In genomic region chr12:108803428-108804105, GRCh38 we compare ENCODE assay signal across 8 cellular contexts. TPM values are rescaled to one million over a fixed set of nuclear protein-coding genes. Genes with fewer than 3 reads are reported as not detected.
DNase-seq lines count a peak whose midpoint lies in the region; ATAC-seq and TF ChIP-seq lines count a peak whose summit lies in the region.

No MANE protein-coding gene starts in this region.

- H3K27ac Mint-ChIP-seq in HFFc6 (peak overlapping the region; percentile 98), WTC11 (peak overlapping the region; percentile 97)

- H3K9me3 ChIP-seq in mammary epithelial cell (replicated peaks; ENCODE audit: insufficient read depth, low read length): no peaks in the 10 kb centered on the region
- no peaks in the 10 kb centered on the region for H3K9me3 ChIP-seq in spleen

- H3K9ac ChIP-seq in mammary epithelial cell (ENCODE audit: insufficient read depth, low read length): peak overlapping the region; percentile 52

- CTCF ChIA-PET in WTC11 (lab: Charles Lee): interaction anchor here (0.5 to 4.3 kb wide), 30 partner anchors 9 to 436 kb away, joined by 3 to 98 read pairs (median 4); no protein-coding TSS in a partner anchor
- CTCF ChIA-PET in mammary epithelial cell (lab: Charles Lee; ENCODE audit: low non-redundant PET): interaction anchor here (0.5 to 0.8 kb wide), 7 partner anchors 11 to 582 kb away, joined by 3 to 7 read pairs (median 4); no protein-coding TSS in a partner anchor

- H3K4me1 Mint-ChIP-seq in HFFc6 (ENCODE audit: low read depth) (peaks cover 87% of the 10 kb centered on the region), WTC11 (peaks cover 23% of the 10 kb centered on the region)

- dilution Hi-C loops in mammary epithelial cell (cut with HindIII; ENCODE audit: low sequenced_read_pairs): loop anchor here (10.0 kb wide), 1 partner anchor 291 kb away; the partner anchor contains the start of genes ALKBH2 and UNG

- no peak overlapping the region for H3K4me3 ChIP-seq in mammary epithelial cell (replicated peaks in 1 of 3; ENCODE audit: insufficient read depth in 1 of 3, low read depth in 2 of 3, low read length in 3 of 3)
- H3K4me3 ChIP-seq in spleen: no peak overlapping the region

- H3K4me1 ChIP-seq in mammary epithelial cell (ENCODE audit: insufficient read depth, low read length) (peaks cover 36% of the 10 kb centered on the region), spleen (peaks cover 10 to 47% (median 34%) of the 10 kb centered on the region in 6 donors)

- WGBS in mammary epithelial cell (ENCODE audit: low coverage, missing lambda C conversion rate): 2% methylated on average over 5 of the region's 5 CpGs
- 7 to 13% (median 9%) methylated on average over 5 of the region's 5 CpGs for WGBS in spleen, 5 donors

- H3K9me3 Mint-ChIP-seq in HFFc6 (no peaks in the 10 kb centered on the region), WTC11 (no peaks in the 10 kb centered on the region)

- no peak overlapping the region for H3K4me2 ChIP-seq in mammary epithelial cell (ENCODE audit: insufficient read depth, low read depth, low read length)

- in situ Hi-C loops in mammary epithelial cell (cut with MboI; ENCODE audit: low sequenced_read_pairs in 2 of 2): loop anchor here in 1 of 2 donors (5.0 to 25.0 kb wide), 4 partner anchors 141 to 289 kb away; partner anchors contain the start of genes ALKBH2, ISCU and SART3

- POLR2A ChIA-PET in WTC11 (lab: Charles Lee): interaction anchor here (1.4 kb wide), 1 partner anchor 137 kb away, joined by 3 read pairs; no protein-coding TSS in a partner anchor

- peaks cover 22% of the 10 kb centered on the region for H3K79me2 ChIP-seq in mammary epithelial cell (ENCODE audit: insufficient read depth, low read length)

- H3K27me3 ChIP-seq in mammary epithelial cell (ENCODE audit: insufficient read depth, low read length) (no peaks in the 10 kb centered on the region), spleen (replicated peaks in 1 of 7) (no peaks in the 10 kb centered on the region)

- H3K27ac ChIP-seq in mammary epithelial cell (ENCODE audit: insufficient read depth, low read depth, low read length) (peak overlapping the region; percentile 67), spleen (peak overlapping the region; percentile 48 to 79 (median 72))

- BruUV-seq in mammary epithelial cell (replicated peaks; lab: Mats Ljungman, UMichigan): no TSS peak

- DNase-seq in COLO668 (lab: John Stamatoyannopoulos, UW; ENCODE audit: unreplicated experiment) (peak; percentile 77), HFFc6 (peak; percentile 88), NCI-H2196 (lab: John Stamatoyannopoulos, UW; ENCODE audit: unreplicated experiment) (peak; percentile 85), WTC11 (ENCODE audit: low spot score) (peak; percentile 64), mammary epithelial cell (peak; percentile 68), iris pigment epithelial cell (ENCODE audit: low read depth) (peak; percentile 91), spleen (peak; percentile 78)

- peak overlapping the region; percentile 70 for H3K4me3 Mint-ChIP-seq in HFFc6
- peak overlapping the region; percentile 56 for H3K4me3 Mint-ChIP-seq in WTC11

- intact Hi-C loops in mammary epithelial cell (cut with micrococcal nuclease): loop anchor here (1.0 to 2.0 kb wide), 9 partner anchors 11 to 289 kb away; partner anchors contain the start of gene ALKBH2
- intact Hi-C loops in spleen (cut with DNase I; ENCODE audit: low total_unique reads): loop anchor here (5.0 to 10.0 kb wide), 3 partner anchors 141 to 236 kb away; no protein-coding TSS in a partner anchor

- no peak overlapping the region for H2AFZ ChIP-seq in mammary epithelial cell (ENCODE audit: low read depth, low read length)

- TF ChIP-seq POLR2A in spleen (IDR thresholded peaks at IDR 0.05): no peak

- peak; percentile 9; the same call in 1 of the 2 replicates for ATAC-seq in WTC11
- no peak for ATAC-seq in HG03521 (IDR thresholded peaks at IDR 0.05; ENCODE audit: unreplicated experiment)

- peaks cover 64% of the 10 kb centered on the region for H3K36me3 Mint-ChIP-seq in HFFc6 (ENCODE audit: low read depth)
- H3K36me3 Mint-ChIP-seq in WTC11: peaks cover 38% of the 10 kb centered on the region

- peaks cover 30% of the 10 kb centered on the region for H3K36me3 ChIP-seq in mammary epithelial cell (ENCODE audit: insufficient read depth, low read length)
- H3K36me3 ChIP-seq in spleen: peaks cover 0 to 94% (median 69%) of the 10 kb centered on the region in 6 donors

- H3K27me3 Mint-ChIP-seq in HFFc6 (ENCODE audit: insufficient read depth): peaks cover 6% of the 10 kb centered on the region
- H3K27me3 Mint-ChIP-seq in WTC11 (ENCODE audit: low read depth): no peaks in the 10 kb centered on the region

- TF ChIP-seq CTCF in HFFc6 (IDR thresholded peaks at IDR 0.05) (peak; percentile 99), WTC11 (IDR thresholded peaks at IDR 0.05) (peak; percentile 93), mammary epithelial cell (conservative IDR thresholded peaks at IDR 0.05 in 1 of 2, IDR thresholded peaks at IDR 0.05 in 1 of 2; ENCODE audit: extremely low read depth in 1 of 2, insufficient read depth in 1 of 2, low read depth in 1 of 2, low read length in 2 of 2) (peak; percentile 97 to 98), spleen (IDR thresholded peaks at IDR 0.05 in 8 of 11, conservative IDR thresholded peaks at IDR 0.05 in 3 of 11) (peak; percentile 91 to 97 (median 95))

- no peaks in the 10 kb centered on the region for H4K20me1 ChIP-seq in mammary epithelial cell (ENCODE audit: insufficient read depth, low read length)

TF ChIP-seq in WTC11, 78 proteins besides CTCF, POLR2A, EP300 and RAD21:
- TF ChIP-seq, protein P1, sequence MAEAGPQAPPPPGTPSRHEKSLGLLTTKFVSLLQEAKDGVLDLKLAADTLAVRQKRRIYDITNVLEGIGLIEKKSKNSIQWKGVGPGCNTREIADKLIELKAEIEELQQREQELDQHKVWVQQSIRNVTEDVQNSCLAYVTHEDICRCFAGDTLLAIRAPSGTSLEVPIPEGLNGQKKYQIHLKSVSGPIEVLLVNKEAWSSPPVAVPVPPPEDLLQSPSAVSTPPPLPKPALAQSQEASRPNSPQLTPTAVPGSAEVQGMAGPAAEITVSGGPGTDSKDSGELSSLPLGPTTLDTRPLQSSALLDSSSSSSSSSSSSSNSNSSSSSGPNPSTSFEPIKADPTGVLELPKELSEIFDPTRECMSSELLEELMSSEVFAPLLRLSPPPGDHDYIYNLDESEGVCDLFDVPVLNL (CRISPR knock-in tag; IDR thresholded peaks at IDR 0.05; ENCODE audit: borderline replicate concordance, low read depth): no peak
- no peak for TF ChIP-seq ETV6 (CRISPR knock-in tag; IDR thresholded peaks at IDR 0.05)
- TF ChIP-seq CDX4 (CRISPR knock-in tag; IDR thresholded peaks at IDR 0.05; ENCODE audit: borderline replicate concordance): no peak
- no peak for TF ChIP-seq RELA (CRISPR knock-in tag; IDR thresholded peaks at IDR 0.05; ENCODE audit: borderline replicate concordance)
- TF ChIP-seq JAZF1 (CRISPR knock-in tag; IDR thresholded peaks at IDR 0.05): no peak
- no peak for TF ChIP-seq ELF4 (CRISPR knock-in tag; IDR thresholded peaks at IDR 0.05; ENCODE audit: low read depth)
TF ChIP-seq in WTC11: peak in this region for 0.

RNA-seq across cellular contexts. Expression of gene SSH1, which starts 53.8 kb away (rescaled TPM):
- total RNA-seq in HFFc6 (2021; fragmentation: NEBNext Ultra II Directional; extraction: Animal tissue kit (Norgen Biotek cat#: 25700)): 10 to 100 TPM; 75.8 to 96.2 (median 79.1) TPM
- total RNA-seq in WTC11 (2021) (18.7 to 23.1 TPM (median 21.3 TPM) in 3 replicates), mammary epithelial cell (10 to 100 TPM; 29.3 to 88.6 TPM), spleen (10 to 100 TPM; 32.2 to 71.3 (median 47.8) TPM)
- polyA plus RNA-seq in mammary epithelial cell (20.8 TPM), spleen (1 to 10 TPM; 1.7 to 8.6 (median 2.7) TPM)
- polyA minus RNA-seq in mammary epithelial cell: 43.7 TPM
